ENCODE assay signal across 10 cellular contexts in genomic region chr6:41638801-41639555, GRCh38. TPM values are rescaled to one million over a fixed set of nuclear protein-coding genes. Genes with fewer than 3 reads are reported as not detected.
DNase-seq lines count a peak whose midpoint lies in the region; ATAC-seq and TF ChIP-seq lines count a peak whose summit lies in the region.
"Had no signal": no experiment of that assay in that cellular context is flagged by ENCODE, and none has a peak within 500 bp of the region (broad histone marks: within the 10 kb centered on the region; RNA-seq: fewer than 3 reads in every experiment).

No MANE protein-coding gene starts in this region.

- peaks cover 45% of the 10 kb centered on the region for H3K4me1 ChIP-seq in ectodermal cell (ENCODE audit: control insufficient read depth, insufficient read depth, low read length)
- H3K4me1 ChIP-seq in lung (ENCODE audit: control insufficient read depth in 2 of 2, insufficient read depth in 2 of 2, low read length in 2 of 2) = peaks cover 0 to 7% of the 10 kb centered on the region in 2 donors
- peaks cover 5 to 90% (median 70%) of the 10 kb centered on the region in 5 donors for H3K4me1 ChIP-seq in subcutaneous abdominal adipose tissue (ENCODE audit: control insufficient read depth in 5 of 5, insufficient read depth in 5 of 5, low read length in 5 of 5)

- ATAC-seq in lung (ENCODE audit: insufficient read depth, low FRiP score) (no peak), HG03432 (IDR thresholded peaks at IDR 0.05; ENCODE audit: unreplicated experiment) (no peak)

- POLR2A ChIA-PET in RWPE1 (lab: Yijun Ruan, JAX; ENCODE audit: low non-redundant PET) = no interaction called here

- H3K9ac ChIP-seq in subcutaneous abdominal adipose tissue (ENCODE audit: low read length in 5 of 5) = peak overlapping the region in 2 of 5 donors; percentile 65 to 82

- H3K36me3 ChIP-seq in ectodermal cell (ENCODE audit: control insufficient read depth, insufficient read depth, low read length) (no peaks in the 10 kb centered on the region), lung (ENCODE audit: control insufficient read depth in 2 of 2, insufficient read depth in 2 of 2, low read length in 2 of 2) (no peaks in the 10 kb centered on the region), subcutaneous abdominal adipose tissue (ENCODE audit: control insufficient read depth in 5 of 5, insufficient read depth in 5 of 5, low read length in 5 of 5) (no peaks in the 10 kb centered on the region)

- CTCF ChIA-PET in RWPE1 (lab: Yijun Ruan, JAX) = no interaction called here

- DNase-seq in RWPE1 (ENCODE audit: low spot score) = no peak
- DNase-seq in lung (ENCODE audit: low spot score) = no peak
- DNase-seq in NCI-H2029 (lab: John Stamatoyannopoulos, UW) = no peak
- DNase-seq in superior temporal gyrus (ENCODE audit: extremely low spot score) = no peak
- no peak for DNase-seq in glomerular visceral epithelial cell (ENCODE audit: extremely low spot score)
- DNase-seq: activated CD8-positive, alpha-beta T cell treated with anti-CD3 and anti-CD28 coated beads for 36 hours; NCI-H510A had no signal

- H3K27ac ChIP-seq in RWPE1 (peak overlapping the region; percentile 85), ectodermal cell (ENCODE audit: insufficient read depth, low read depth, low read length, poor library complexity, severe bottlenecking) (no peak overlapping the region), lung (ENCODE audit: low read depth in 1 of 2, low read length in 1 of 2) (peak overlapping the region in 1 of 2 donors; percentile 63), subcutaneous abdominal adipose tissue (ENCODE audit: low read depth, low read length) (peak overlapping the region; percentile 45)

- H3K4me3 ChIP-seq in ectodermal cell (ENCODE audit: insufficient read depth, low read depth, low read length) = peak overlapping the region; percentile 83
- H3K4me3 ChIP-seq in lung = peak overlapping the region; percentile 26
- H3K4me3 ChIP-seq in subcutaneous abdominal adipose tissue (ENCODE audit: low read depth in 1 of 5, low read length in 5 of 5) = peak overlapping the region; percentile 53 to 66 (median 64)

- peaks cover 42% of the 10 kb centered on the region for H3K27me3 ChIP-seq in ectodermal cell (ENCODE audit: control insufficient read depth, insufficient read depth, low read length, poor library complexity, severe bottlenecking)
- H3K27me3 ChIP-seq in lung (ENCODE audit: control insufficient read depth, insufficient read depth) = no peaks in the 10 kb centered on the region
- H3K27me3 ChIP-seq in subcutaneous abdominal adipose tissue (ENCODE audit: control insufficient read depth in 5 of 5, insufficient read depth in 4 of 5, low read length in 5 of 5) = peaks cover 0 to 24% (median 11%) of the 10 kb centered on the region in 5 donors

- WGBS in ectodermal cell, 2 experiments = 1% methylated on average over 39 to 42 of the region's 43 CpGs
- 9 to 14% methylated on average over 40 to 43 of the region's 43 CpGs for WGBS in lung, 2 donors

- TF ChIP-seq CTCF in RWPE1 (conservative IDR thresholded peaks at IDR 0.05; ENCODE audit: low read depth) (no peak), lung (IDR thresholded peaks at IDR 0.05; ENCODE audit: control extremely low read depth, extremely low read depth) (no peak)

- H3K9me3 ChIP-seq in ectodermal cell (ENCODE audit: control insufficient read depth, low read length) (no peaks in the 10 kb centered on the region), lung (ENCODE audit: control insufficient read depth in 2 of 2, insufficient read depth in 1 of 2, low read length in 1 of 2) (no peaks in the 10 kb centered on the region), subcutaneous abdominal adipose tissue (ENCODE audit: control insufficient read depth in 5 of 5, low read length in 5 of 5) (no peaks in the 10 kb centered on the region)

RNA-seq across cellular contexts. Expression of gene MDFI, which starts 0.7 kb away (rescaled TPM):
- polyA plus RNA-seq in ectodermal cell (2013, experiment 1 of 4) = 63.6 TPM
- 49.1 TPM for polyA plus RNA-seq in ectodermal cell (2013, experiment 2 of 4)
- 69.8 TPM for polyA plus RNA-seq in ectodermal cell (2013, experiment 3 of 4)
- polyA plus RNA-seq in ectodermal cell (2013, experiment 4 of 4) = 71.0 TPM
- 10 to 100 TPM; 22.1 to 36.4 TPM for total RNA-seq in lung
- 10 to 100 TPM; 16.4 to 21.8 TPM for polyA plus RNA-seq in lung
- total RNA-seq: activated CD8-positive, alpha-beta T cell treated with anti-CD3 and anti-CD28 coated beads for 36 hours had no signal

Comparison
In these comparisons a context has a peak if more than half of its experiments do, and no peak if none do; other contexts are left out.
1. H3K4me3 ChIP-seq: peak in every context shown above with its lines; median percentile 83 in ectodermal cell; 64 in subcutaneous abdominal adipose tissue; 26 in lung.